Comparison of ENCODE assay signal across 8 cellular contexts in the genomic region with DNA sequence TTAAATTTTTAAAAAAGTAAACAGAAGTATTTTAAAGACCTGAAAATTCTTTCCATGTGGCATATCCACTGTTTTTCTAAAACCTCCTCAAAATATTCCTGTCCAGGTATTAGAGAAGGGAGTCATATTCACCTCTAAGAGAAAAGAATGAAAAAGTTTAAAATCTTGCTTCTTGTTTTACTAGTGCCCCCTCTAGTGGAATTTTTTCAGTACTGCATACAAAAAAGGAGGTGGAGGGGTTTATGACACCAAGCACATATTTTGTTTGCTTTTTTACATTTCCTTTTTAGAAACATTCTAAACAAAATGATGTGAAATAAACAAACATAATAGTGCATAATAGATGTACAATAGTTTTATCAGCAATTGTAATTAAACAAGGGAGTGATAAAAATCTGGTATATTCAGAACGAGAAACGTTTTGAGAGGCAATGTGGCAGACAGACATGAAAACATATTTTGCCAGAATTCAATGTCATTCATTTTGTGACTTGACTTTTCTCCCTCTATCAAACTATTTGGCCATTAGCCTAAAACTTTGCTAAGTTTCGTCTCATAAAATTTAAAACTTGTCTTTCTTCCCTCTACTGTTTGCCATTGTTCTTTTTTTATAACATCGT.
DNase-seq lines count a peak whose midpoint lies in the region; ATAC-seq and TF ChIP-seq lines count a peak whose summit lies in the region.

No MANE protein-coding gene starts in this region.

- CTCF ChIA-PET in BJ (lab: Yijun Ruan, JAX) = interaction anchor here (1.4 to 1.7 kb wide), 2 partner anchors 11 to 468 kb away, joined by 3 to 5 read pairs; no protein-coding TSS in a partner anchor

- peak; percentile 52 for ATAC-seq in GM19395 (IDR thresholded peaks at IDR 0.05; ENCODE audit: unreplicated experiment)
- ATAC-seq in GM21447 (IDR thresholded peaks at IDR 0.05; ENCODE audit: unreplicated experiment) = no peak

- DNase-seq in BJ (ENCODE audit: low read depth) (no peak), NCI-H774 (lab: John Stamatoyannopoulos, UW) (peak; percentile 28), dermis blood vessel endothelial cell (peak; percentile 52), immature natural killer cell (no peak), T1000 (lab: John Stamatoyannopoulos, UW) (no peak)

- H3K27me3 ChIP-seq in BJ (ENCODE audit: control insufficient read depth, insufficient read depth, low read length) = no peaks in the 10 kb centered on the region
- H3K27me3 ChIP-seq in neutrophil = no peaks in the 10 kb centered on the region

- H3K36me3 ChIP-seq in BJ (ENCODE audit: control insufficient read depth, insufficient read depth, low read length) (no peaks in the 10 kb centered on the region), neutrophil (no peaks in the 10 kb centered on the region)

- H3K4me1 ChIP-seq in neutrophil (ENCODE audit: control insufficient read depth in 1 of 2, insufficient read depth in 1 of 2, low read depth in 1 of 2, low read length in 1 of 2) = no peaks in the 10 kb centered on the region

- H3K4me1 Mint-ChIP-seq in immature natural killer cell = no peaks in the 10 kb centered on the region

- POLR2A ChIA-PET in BJ (lab: Charles Lee) = no interaction called here

- H3K9me3 ChIP-seq in neutrophil = no peaks in the 10 kb centered on the region

- H3K27ac Mint-ChIP-seq in immature natural killer cell = no peak overlapping the region

- peaks cover 0 to 2% (median 0%) of the 10 kb centered on the region in 3 donors for H3K27me3 Mint-ChIP-seq in immature natural killer cell (ENCODE audit: low read depth in 3 of 3)

- H3K4me3 ChIP-seq in BJ (ENCODE audit: low read depth, low read length) (no peak overlapping the region), neutrophil (ENCODE audit: low read depth in 1 of 2, low read length in 1 of 2) (no peak overlapping the region)

- H3K4me3 Mint-ChIP-seq in immature natural killer cell = no peak overlapping the region

- H3K36me3 Mint-ChIP-seq in immature natural killer cell = no peaks in the 10 kb centered on the region

- no peak overlapping the region for H3K27ac ChIP-seq in neutrophil

- peaks cover 2 to 21% (median 7%) of the 10 kb centered on the region in 6 donors for H3K9me3 Mint-ChIP-seq in immature natural killer cell

- peak; percentile 63 for TF ChIP-seq CTCF in BJ (IDR thresholded peaks at IDR 0.05; ENCODE audit: insufficient read depth, low read depth, low read length)
- peak; percentile 68 for TF ChIP-seq CTCF in neutrophil (IDR thresholded peaks at IDR 0.05)

Comparison
In these comparisons a context has a peak if more than half of its experiments do, and no peak if none do; other contexts are left out.
1. DNase-seq: peak in NCI-H774 (single experiment) and dermis blood vessel endothelial cell (single experiment); none in BJ (single experiment), immature natural killer cell (0 of 3) and T1000 (single experiment).